ENCODE assay signal across 8 cellular contexts in genomic region chr18:78984941-78985784, GRCh38. TPM values are rescaled to one million over a fixed set of nuclear protein-coding genes. Genes with fewer than 3 reads are reported as not detected.
DNase-seq lines count a peak whose midpoint lies in the region; ATAC-seq and FAIRE-seq lines count a peak whose summit lies in the region.

No MANE protein-coding gene starts in this region.

- peak; percentile 43 to 58 for ATAC-seq in activated T-cell treated with anti-CD3 and anti-CD28 coated beads, Interleukin-2, amount 50 U/mL, for 4 hours
- no peak for ATAC-seq in HG02973 (IDR thresholded peaks at IDR 0.05; ENCODE audit: unreplicated experiment)

- DNase-seq in activated T-cell treated with anti-CD3 and anti-CD28 coated beads, Interleukin-2, amount 50 U/mL, for 4 hours = no peak
- DNase-seq in activated T-cell treated with anti-CD3 and anti-CD28 coated beads for 4 hours (no peak), HTR-8/SVneo (ENCODE audit: insufficient read length, low spot score) (peak; percentile 4), SHP77 treated with DMSO at 0.1 percent for 48 hours (lab: John Stamatoyannopoulos, UW) (peak; percentile 38), iPS DF 19.7 (ENCODE audit: low read depth, low spot score) (peak; percentile 85), urothelium cell line (ENCODE audit: low spot score) (peak; percentile 48), NCI-H1048 (lab: John Stamatoyannopoulos, UW) (no peak)

- FAIRE-seq in HTR-8/SVneo (lab: Jason Lieb, UNC) (no peak), urothelium cell line (lab: Jason Lieb, UNC) (peak; percentile 58)

- H3K4me1 Mint-ChIP-seq in activated T-cell treated with anti-CD3 and anti-CD28 coated beads, Interleukin-2, amount 50 U/mL, for 4 hours (ENCODE audit: low read depth) = peaks cover 8% of the 10 kb centered on the region

- H3K27me3 Mint-ChIP-seq in activated T-cell treated with anti-CD3 and anti-CD28 coated beads, Interleukin-2, amount 50 U/mL, for 4 hours (ENCODE audit: low read depth) = peaks cover 56% of the 10 kb centered on the region

- H3K4me3 Mint-ChIP-seq in activated T-cell treated with anti-CD3 and anti-CD28 coated beads, Interleukin-2, amount 50 U/mL, for 4 hours = no peak overlapping the region

- peaks cover 4% of the 10 kb centered on the region for H3K9me3 Mint-ChIP-seq in activated T-cell treated with anti-CD3 and anti-CD28 coated beads, Interleukin-2, amount 50 U/mL, for 4 hours

- no peaks in the 10 kb centered on the region for H3K36me3 Mint-ChIP-seq in activated T-cell treated with anti-CD3 and anti-CD28 coated beads, Interleukin-2, amount 50 U/mL, for 4 hours (ENCODE audit: insufficient read depth)

RNA-seq across cellular contexts. Expression of gene SALL3, which starts 5.5 kb away (rescaled TPM):
- not detected for total RNA-seq in activated T-cell treated with anti-CD3 and anti-CD28 coated beads, Interleukin-2, amount 50 U/mL, for 4 hours

Comparison
In these comparisons a context has a peak if more than half of its experiments do, and no peak if none do; other contexts are left out.
1. DNase-seq: peak in HTR-8/SVneo (single experiment), SHP77 treated with DMSO at 0.1 percent for 48 hours (single experiment), iPS DF 19.7 (single experiment) and urothelium cell line (single experiment); none in activated T-cell treated with anti-CD3 and anti-CD28 coated beads, Interleukin-2, amount 50 U/mL, for 4 hours (single experiment), activated T-cell treated with anti-CD3 and anti-CD28 coated beads for 4 hours (single experiment) and NCI-H1048 (single experiment).